In the genomic region with DNA sequence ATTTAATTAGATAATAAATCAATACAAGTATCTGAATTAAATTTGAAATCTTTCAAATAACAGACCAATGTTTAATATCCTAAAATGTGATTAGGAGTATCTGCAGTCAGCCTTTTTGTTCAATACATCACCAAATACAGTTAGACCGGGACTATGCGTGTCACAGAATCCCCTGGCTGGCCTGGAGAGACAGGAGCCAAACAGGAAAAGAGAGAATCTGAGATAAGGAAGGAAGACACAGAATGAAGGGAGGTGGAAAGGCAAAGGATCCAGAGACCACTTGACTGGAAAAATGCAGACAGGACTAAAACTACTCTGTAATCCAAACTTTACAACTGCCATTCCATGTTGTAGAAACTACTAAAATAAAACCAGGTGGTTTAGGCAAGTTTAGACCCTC, we compare ENCODE assay signal across 30 cellular contexts.
DNase-seq lines count a peak whose midpoint lies in the region; ATAC-seq lines count a peak whose summit lies in the region.
"Had no signal": no experiment of that assay in that cellular context is flagged by ENCODE, and none has a peak within 500 bp of the region (broad histone marks: within the 10 kb centered on the region; RNA-seq: fewer than 3 reads in every experiment).

No MANE protein-coding gene starts in this region.

- H4K20me1 ChIP-seq in Karpas-422 (ENCODE audit: insufficient read depth, low read depth, low read length): no peaks in the 10 kb centered on the region
- H4K20me1 ChIP-seq: BLaER1 treated with 17β-estradiol and CSF1 and Interleukin-3, amounts not matched to agents 10 nM and 100 nM had no signal

- H3K9me2 ChIP-seq in Karpas-422 (replicated peaks; ENCODE audit: insufficient read depth, low read length): no peaks in the 10 kb centered on the region

- H3K9me3 ChIP-seq in Karpas-422 (ENCODE audit: low read length): no peaks in the 10 kb centered on the region
- H3K9me3 ChIP-seq: A549; BLaER1 treated with 17β-estradiol and CSF1 and Interleukin-3, amounts not matched to agents 10 nM and 100 nM; HAP-1 had no signal

- H3K27ac Mint-ChIP-seq in activated naive CD4-positive, alpha-beta T cell treated with anti-CD3 and anti-CD28 coated beads, Interleukin-2, amount 50 U/mL, for 24 hours: peak overlapping the region; percentile 77
- peak overlapping the region in 1 of 2 donors; percentile 24 for H3K27ac Mint-ChIP-seq in activated naive CD4-positive, alpha-beta T cell treated with anti-CD3 and anti-CD28 coated beads, Interleukin-2, amount 50 U/mL, for 72 hours
- H3K27ac Mint-ChIP-seq: CD4-positive, alpha-beta T cell; GM23338; HFFc6 had no signal

- peaks cover 19% of the 10 kb centered on the region for H3K36me3 Mint-ChIP-seq in activated naive CD4-positive, alpha-beta T cell treated with anti-CD3 and anti-CD28 coated beads, Interleukin-2, amount 50 U/mL, for 24 hours
- peaks cover 0 to 8% of the 10 kb centered on the region in 2 donors for H3K36me3 Mint-ChIP-seq in activated naive CD4-positive, alpha-beta T cell treated with anti-CD3 and anti-CD28 coated beads, Interleukin-2, amount 50 U/mL, for 72 hours

- H3K4me2 ChIP-seq in Karpas-422 (ENCODE audit: low read depth, low read length, poor library complexity, severe bottlenecking): no peak overlapping the region
- H3K4me2 ChIP-seq: A549; BLaER1 treated with 17β-estradiol and CSF1 and Interleukin-3, amounts not matched to agents 10 nM and 100 nM; GM23338 had no signal

- ATAC-seq in activated naive CD4-positive, alpha-beta T cell treated with anti-CD3 and anti-CD28 coated beads, Interleukin-2, amount 50 U/mL, for 72 hours: no peak
- no peak for ATAC-seq in HG02973 (IDR thresholded peaks at IDR 0.05; ENCODE audit: unreplicated experiment)
- ATAC-seq: A549, GM12878, GM23338, PC-3 had no signal

- H3K9ac ChIP-seq in Karpas-422 (ENCODE audit: low read length): no peak overlapping the region
- H3K9ac ChIP-seq: BLaER1 treated with 17β-estradiol and CSF1 and Interleukin-3, amounts not matched to agents 10 nM and 100 nM had no signal

- no peak overlapping the region for H3K4me3 Mint-ChIP-seq in activated naive CD4-positive, alpha-beta T cell treated with anti-CD3 and anti-CD28 coated beads, Interleukin-2, amount 50 U/mL, for 24 hours
- H3K4me3 Mint-ChIP-seq: CD4-positive, alpha-beta T cell; GM23338; HFFc6 had no signal

- no peaks in the 10 kb centered on the region for H3K36me3 ChIP-seq in Karpas-422 (ENCODE audit: insufficient read depth, low read length)
- H3K36me3 ChIP-seq: HAP-1 had no signal

- no peak overlapping the region for H3K27ac ChIP-seq in Karpas-422 (ENCODE audit: low read length)
- H3K27ac ChIP-seq: A549; BLaER1 treated with 17β-estradiol and CSF1 and Interleukin-3, amounts not matched to agents 10 nM and 100 nM; SK-N-MC had no signal

- no peaks in the 10 kb centered on the region for H3K27me3 Mint-ChIP-seq in activated naive CD4-positive, alpha-beta T cell treated with anti-CD3 and anti-CD28 coated beads, Interleukin-2, amount 50 U/mL, for 24 hours
- H3K27me3 Mint-ChIP-seq: CD4-positive, alpha-beta T cell had no signal

- no peak overlapping the region for H2AFZ ChIP-seq in Karpas-422 (ENCODE audit: low read length)
- H2AFZ ChIP-seq: GM23338 had no signal

- no peaks in the 10 kb centered on the region for H3K9me3 Mint-ChIP-seq in activated naive CD4-positive, alpha-beta T cell treated with anti-CD3 and anti-CD28 coated beads, Interleukin-2, amount 50 U/mL, for 24 hours
- H3K9me3 Mint-ChIP-seq in activated naive CD4-positive, alpha-beta T cell treated with anti-CD3 and anti-CD28 coated beads, Interleukin-2, amount 50 U/mL, for 72 hours: no peaks in the 10 kb centered on the region
- H3K9me3 Mint-ChIP-seq: CD4-positive, alpha-beta T cell; GM23338; HFFc6 had no signal

- no peak overlapping the region for H3K4me3 ChIP-seq in Karpas-422 (ENCODE audit: low read length)
- H3K4me3 ChIP-seq: A549; BLaER1 treated with 17β-estradiol and CSF1 and Interleukin-3, amounts not matched to agents 10 nM and 100 nM; GM12878; GM23338; HAP-1; SK-N-MC had no signal

- no peaks in the 10 kb centered on the region for H3K79me2 ChIP-seq in Karpas-422 (ENCODE audit: low read length)

- no peaks in the 10 kb centered on the region for H3K27me3 ChIP-seq in Karpas-422 (ENCODE audit: low read length)
- H3K27me3 ChIP-seq: BLaER1 treated with 17β-estradiol and CSF1 and Interleukin-3, amounts not matched to agents 10 nM and 100 nM had no signal

- H3K4me1 ChIP-seq in Karpas-422 (ENCODE audit: low read length): peaks cover 16% of the 10 kb centered on the region
- H3K4me1 ChIP-seq: A549, HAP-1 had no signal

- DNase-seq in activated naive CD4-positive, alpha-beta T cell treated with anti-CD3 and anti-CD28 coated beads, Interleukin-2, amount 50 U/mL, for 72 hours (ENCODE audit: low spot score in 2 of 2): no peak
- peak; percentile 4 for DNase-seq in dermis blood vessel endothelial cell
- peak; percentile 8 to 77 for DNase-seq in lung microvascular endothelial cell (ENCODE audit: low read depth in 2 of 2)
- DNase-seq in Karpas-422: no peak
- DNase-seq in SHP77 (lab: John Stamatoyannopoulos, UW): no peak
- DNase-seq: AML-193; CD4-positive, alpha-beta T cell; DMS 273 treated with DMSO at 0.1 percent for 48 hours; DMS79; EL; GDM1; HFFc6; IMR-90; KG1; MM.1S; NCI-H2029; NCI-H446; NCI-H526; NCI-H82; NK-92 treated with Interleukin-12 subunit alpha and Interleukin-12 subunit beta, amount 100 ng/mL, for 24 hours; PC-3; SHP77 treated with DMSO at 0.1 percent for 48 hours had no signal

- H3K4me1 Mint-ChIP-seq in activated naive CD4-positive, alpha-beta T cell treated with anti-CD3 and anti-CD28 coated beads, Interleukin-2, amount 50 U/mL, for 24 hours: no peaks in the 10 kb centered on the region
- H3K4me1 Mint-ChIP-seq: GM23338 had no signal

Comparison
In these comparisons a context has a peak if more than half of its experiments do, and no peak if none do; other contexts are left out.
1. DNase-seq: peak in dermis blood vessel endothelial cell (single experiment) and lung microvascular endothelial cell (2 of 2); none in activated naive CD4-positive, alpha-beta T cell treated with anti-CD3 and anti-CD28 coated beads, Interleukin-2, amount 50 U/mL, for 72 hours (0 of 2), Karpas-422 (single experiment) and SHP77 (0 of 2).